7 cellular contexts compared by ENCODE assay signal in genomic region chr17:4739122-4740024, GRCh38. TPM values are rescaled to one million over a fixed set of nuclear protein-coding genes. Genes with fewer than 3 reads are reported as not detected.
A peak's percentile ranks its signal among the peaks of the same experiment; 100 is the strongest.
DNase-seq lines count a peak whose midpoint lies in the region; ATAC-seq and TF ChIP-seq lines count a peak whose summit lies in the region.

CXCL16 (minus strand) TSS chr17:4739928; CDS start chr17:4739339, 589 bp downstream.
A gene with protein sequence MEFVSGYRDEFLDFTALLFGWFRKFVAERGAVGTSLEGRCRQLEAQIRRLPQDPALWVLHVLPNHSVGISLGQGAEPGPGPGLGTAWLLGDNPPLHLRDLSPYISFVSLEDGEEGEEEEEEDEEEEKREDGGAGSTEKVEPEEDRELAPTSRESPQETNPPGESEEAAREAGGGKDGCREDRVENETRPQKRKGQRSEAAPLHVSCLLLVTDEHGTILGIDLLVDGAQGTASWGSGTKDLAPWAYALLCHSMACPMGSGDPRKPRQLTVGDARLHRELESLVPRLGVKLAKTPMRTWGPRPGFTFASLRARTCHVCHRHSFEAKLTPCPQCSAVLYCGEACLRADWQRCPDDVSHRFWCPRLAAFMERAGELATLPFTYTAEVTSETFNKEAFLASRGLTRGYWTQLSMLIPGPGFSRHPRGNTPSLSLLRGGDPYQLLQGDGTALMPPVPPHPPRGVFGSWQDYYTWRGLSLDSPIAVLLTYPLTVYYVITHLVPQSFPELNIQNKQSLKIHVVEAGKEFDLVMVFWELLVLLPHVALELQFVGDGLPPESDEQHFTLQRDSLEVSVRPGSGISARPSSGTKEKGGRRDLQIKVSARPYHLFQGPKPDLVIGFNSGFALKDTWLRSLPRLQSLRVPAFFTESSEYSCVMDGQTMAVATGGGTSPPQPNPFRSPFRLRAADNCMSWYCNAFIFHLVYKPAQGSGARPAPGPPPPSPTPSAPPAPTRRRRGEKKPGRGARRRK (plus strand): TSS chr17:4739833. CDS start chr17:4740549, 716 bp downstream.

- peaks cover 9 to 24% (median 20%) of the 10 kb centered on the region in 4 donors for H3K4me1 ChIP-seq in upper lobe of left lung

- peak within 1 kb of the TSS; percentile 82 to 94 (median 85) for H3K27ac ChIP-seq in upper lobe of left lung

- no peaks in the 10 kb centered on the region for H3K27me3 ChIP-seq in upper lobe of left lung

- no peaks in the 10 kb centered on the region for H3K9me3 ChIP-seq in upper lobe of left lung

- H3K4me3 ChIP-seq in foreskin fibroblast (ENCODE audit: low read depth in 1 of 2, low read length in 2 of 2) (peak within 1 kb of the TSS; percentile 62 to 75), upper lobe of left lung (peak within 1 kb of the TSS; percentile 62 to 94 (median 74))

- H3K36me3 Mint-ChIP-seq in neural crest cell (ENCODE audit: low read depth), result no peaks in the 10 kb centered on the region

- H3K27me3 Mint-ChIP-seq in neural crest cell (ENCODE audit: low read depth), result peaks cover 95% of the 10 kb centered on the region

- H3K9me3 Mint-ChIP-seq in neural crest cell, result no peaks in the 10 kb centered on the region

- peak within 1 kb of the TSS; percentile 85 for H3K4me3 Mint-ChIP-seq in neural crest cell

- peaks cover 0 to 6% (median 0%) of the 10 kb centered on the region in 4 donors for H3K36me3 ChIP-seq in upper lobe of left lung

- WGBS in upper lobe of left lung, 2 donors, result 0% methylated on average over 70 of the region's 100 CpGs; no CpG with 5 or more reads in 1 of the 2 donors

- peak; percentile 31 to 43 for DNase-seq in NOMO-1 (lab: John Stamatoyannopoulos, UW; ENCODE audit: unreplicated experiment in 2 of 2)
- peak; percentile 45 for DNase-seq in activated T-helper 9 cell treated with anti-CD3 and anti-CD28 coated beads, Interleukin-2, amount 50 U/mL, for 16 hours (ENCODE audit: low read depth)
- peak; percentile 24 to 68 for DNase-seq in foreskin fibroblast
- peak; percentile 13 for DNase-seq in neural crest cell (ENCODE audit: low read depth, low spot score)
- peak; percentile 78 to 95 for DNase-seq in upper lobe of left lung
- DNase-seq in NCI-H2107 (lab: John Stamatoyannopoulos, UW), result no peak

- TF ChIP-seq CTCF in foreskin fibroblast (IDR thresholded peaks at IDR 0.05; ENCODE audit: low read depth, low read length) (no peak), neural crest cell (conservative IDR thresholded peaks at IDR 0.05) (no peak), upper lobe of left lung (IDR thresholded peaks at IDR 0.05) (no peak)

- H3K27ac Mint-ChIP-seq in neural crest cell (ENCODE audit: unreplicated experiment), result no peak within 1 kb of the TSS

- peak in 3 of 4 donors; percentile 19 to 85 (median 56) for TF ChIP-seq POLR2A in upper lobe of left lung (IDR thresholded peaks at IDR 0.05)

- H3K4me1 Mint-ChIP-seq in neural crest cell, result peaks cover 13% of the 10 kb centered on the region

- TF ChIP-seq EP300 in upper lobe of left lung (IDR thresholded peaks at IDR 0.05), result no peak

- peak; percentile 51 for ATAC-seq in GM19452 (IDR thresholded peaks at IDR 0.05; ENCODE audit: unreplicated experiment)
- ATAC-seq in upper lobe of left lung (ENCODE audit: low FRiP score in 2 of 2), result peak; percentile 58 to 78

RNA-seq across cellular contexts. Expression of gene CXCL16, which starts in this region (rescaled TPM):
- total RNA-seq in neural crest cell (not detected in 2 replicates), upper lobe of left lung (100 to 1,000 TPM in 3 of 6 donors, 10 to 100 TPM in 3; 62.9 to 281 (median 122) TPM)

RNA-seq across cellular contexts. Expression of the second gene that starts in this region (rescaled TPM):
- total RNA-seq in neural crest cell (not detected in 2 replicates), upper lobe of left lung (10 to 100 TPM in 4 of 6 donors, 1 to 10 TPM in 2; 3.5 to 22.8 (median 11.9) TPM)

Comparison
In these comparisons a context has a peak if more than half of its experiments do, and no peak if none do; other contexts are left out.
1. RNA of gene CXCL16 (total RNA-seq): 62.9 to 281 TPM in upper lobe of left lung; not detected in neural crest cell; every median in the first group is over 10 times any median in the second.
2. Peak in DNase-seq in neural crest cell; RNA of the genes that start here not detected or under 1 TPM.